In genomic region chr4:3413217-3413671, GRCh38 we compare ENCODE assay signal across 2 cellular contexts.
TF ChIP-seq lines count a peak whose summit lies in the region.

No MANE protein-coding gene starts in this region.

TF ChIP-seq in HepG2, 621 proteins besides CTCF, POLR2A, EP300 and RAD21:
- TF ChIP-seq, protein P1, sequence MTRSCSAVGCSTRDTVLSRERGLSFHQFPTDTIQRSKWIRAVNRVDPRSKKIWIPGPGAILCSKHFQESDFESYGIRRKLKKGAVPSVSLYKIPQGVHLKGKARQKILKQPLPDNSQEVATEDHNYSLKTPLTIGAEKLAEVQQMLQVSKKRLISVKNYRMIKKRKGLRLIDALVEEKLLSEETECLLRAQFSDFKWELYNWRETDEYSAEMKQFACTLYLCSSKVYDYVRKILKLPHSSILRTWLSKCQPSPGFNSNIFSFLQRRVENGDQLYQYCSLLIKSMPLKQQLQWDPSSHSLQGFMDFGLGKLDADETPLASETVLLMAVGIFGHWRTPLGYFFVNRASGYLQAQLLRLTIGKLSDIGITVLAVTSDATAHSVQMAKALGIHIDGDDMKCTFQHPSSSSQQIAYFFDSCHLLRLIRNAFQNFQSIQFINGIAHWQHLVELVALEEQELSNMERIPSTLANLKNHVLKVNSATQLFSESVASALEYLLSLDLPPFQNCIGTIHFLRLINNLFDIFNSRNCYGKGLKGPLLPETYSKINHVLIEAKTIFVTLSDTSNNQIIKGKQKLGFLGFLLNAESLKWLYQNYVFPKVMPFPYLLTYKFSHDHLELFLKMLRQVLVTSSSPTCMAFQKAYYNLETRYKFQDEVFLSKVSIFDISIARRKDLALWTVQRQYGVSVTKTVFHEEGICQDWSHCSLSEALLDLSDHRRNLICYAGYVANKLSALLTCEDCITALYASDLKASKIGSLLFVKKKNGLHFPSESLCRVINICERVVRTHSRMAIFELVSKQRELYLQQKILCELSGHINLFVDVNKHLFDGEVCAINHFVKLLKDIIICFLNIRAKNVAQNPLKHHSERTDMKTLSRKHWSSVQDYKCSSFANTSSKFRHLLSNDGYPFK (CRISPR knock-in tag; IDR thresholded peaks at IDR 0.05; ENCODE audit: borderline replicate concordance), result no peak
- no peak for TF ChIP-seq KLF11 (CRISPR knock-in tag; IDR thresholded peaks at IDR 0.05)
- TF ChIP-seq ZNF547 (CRISPR knock-in tag; IDR thresholded peaks at IDR 0.05), result no peak
- TF ChIP-seq EEA1 (CRISPR knock-in tag; IDR thresholded peaks at IDR 0.05; ENCODE audit: borderline replicate concordance), result no peak
- TF ChIP-seq, protein P2, sequence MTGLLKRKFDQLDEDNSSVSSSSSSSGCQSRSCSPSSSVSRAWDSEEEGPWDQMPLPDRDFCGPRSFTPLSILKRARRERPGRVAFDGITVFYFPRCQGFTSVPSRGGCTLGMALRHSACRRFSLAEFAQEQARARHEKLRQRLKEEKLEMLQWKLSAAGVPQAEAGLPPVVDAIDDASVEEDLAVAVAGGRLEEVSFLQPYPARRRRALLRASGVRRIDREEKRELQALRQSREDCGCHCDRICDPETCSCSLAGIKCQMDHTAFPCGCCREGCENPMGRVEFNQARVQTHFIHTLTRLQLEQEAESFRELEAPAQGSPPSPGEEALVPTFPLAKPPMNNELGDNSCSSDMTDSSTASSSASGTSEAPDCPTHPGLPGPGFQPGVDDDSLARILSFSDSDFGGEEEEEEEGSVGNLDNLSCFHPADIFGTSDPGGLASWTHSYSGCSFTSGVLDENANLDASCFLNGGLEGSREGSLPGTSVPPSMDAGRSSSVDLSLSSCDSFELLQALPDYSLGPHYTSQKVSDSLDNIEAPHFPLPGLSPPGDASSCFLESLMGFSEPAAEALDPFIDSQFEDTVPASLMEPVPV (CRISPR knock-in tag; IDR thresholded peaks at IDR 0.05), result no peak
- no peak for TF ChIP-seq FOXM1 (CRISPR knock-in tag; IDR thresholded peaks at IDR 0.05)

TF ChIP-seq in H1, 55 proteins besides CTCF, POLR2A, EP300 and RAD21:
- TF ChIP-seq RXRA (IDR thresholded peaks at IDR 0.05; ENCODE audit: insufficient read depth, low read depth, low read length) (no peak), TBP (IDR thresholded peaks at IDR 0.05; ENCODE audit: low read depth, low read length) (no peak), SIRT6 (IDR thresholded peaks at IDR 0.05; ENCODE audit: low read length) (no peak), TEAD4 (IDR thresholded peaks at IDR 0.05; ENCODE audit: low read depth, low read length) (no peak)
